In the genomic region with DNA sequence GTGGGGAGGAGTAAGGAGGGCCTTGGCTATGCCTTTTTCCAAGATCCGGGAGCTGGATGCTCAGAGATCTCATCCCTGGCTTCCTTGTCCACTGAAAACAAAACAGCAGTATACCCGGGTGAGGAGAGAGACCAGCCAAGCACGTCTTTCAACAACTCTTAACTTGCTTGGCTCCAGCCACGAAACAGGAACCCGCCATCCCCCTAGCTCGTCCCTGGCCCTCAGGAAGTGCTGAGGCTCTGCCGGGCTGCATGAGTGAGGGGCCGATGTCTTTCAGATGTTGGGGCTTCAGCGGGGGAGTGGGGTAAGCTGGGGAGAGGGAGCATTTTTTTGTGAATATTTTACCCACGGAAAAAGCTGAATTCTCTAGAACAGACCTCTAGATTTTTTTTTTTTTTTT, we compare ENCODE assay signal across 10 cellular contexts.
DNase-seq lines count a peak whose midpoint lies in the region; ATAC-seq and TF ChIP-seq lines count a peak whose summit lies in the region.
"Had no signal": no experiment of that assay in that cellular context is flagged by ENCODE, and none has a peak within 500 bp of the region (broad histone marks: within the 10 kb centered on the region; RNA-seq: fewer than 3 reads in every experiment).

No MANE protein-coding gene starts in this region.

- no peaks in the 10 kb centered on the region for H3K36me3 ChIP-seq in DND-41 (ENCODE audit: insufficient read depth, low read length)
- no peaks in the 10 kb centered on the region; the same call in 1 of the 2 replicates for H3K36me3 ChIP-seq in OCI-LY7 (ENCODE audit: insufficient read depth, low read length)
- H3K36me3 ChIP-seq: gastrocnemius medialis had no signal

- no peaks in the 10 kb centered on the region; the same call in 1 of the 2 replicates for H4K20me1 ChIP-seq in DND-41 (ENCODE audit: insufficient read depth, low read length)
- no peaks in the 10 kb centered on the region for H4K20me1 ChIP-seq in OCI-LY7 (ENCODE audit: insufficient read depth, low read length)

- POLR2A ChIA-PET in OCI-LY7 (lab: Charles Lee) = interaction anchor here (0.7 to 1.4 kb wide), 8 partner anchors 12 to 96 kb away, joined by 3 to 6 read pairs (median 3); no protein-coding TSS in a partner anchor

- H3K4me1 ChIP-seq in DND-41 (ENCODE audit: insufficient read depth, low read length) (peaks cover 3% of the 10 kb centered on the region; the same call in 1 of the 2 replicates), OCI-LY7 (ENCODE audit: insufficient read depth, low read length, poor library complexity, severe bottlenecking) (peaks cover 27% of the 10 kb centered on the region)

- H3K9me2 ChIP-seq in OCI-LY7 (ENCODE audit: insufficient read depth, low read length) = no peaks in the 10 kb centered on the region

- TF ChIP-seq CTCF in DND-41 (IDR thresholded peaks at IDR 0.05; ENCODE audit: borderline replicate concordance, extremely low read depth, low read length, poor library complexity, severe bottlenecking) (no peak), OCI-LY7 (conservative IDR thresholded peaks at IDR 0.05; ENCODE audit: low read length) (no peak)

- H3K4me3 ChIP-seq in DND-41 (ENCODE audit: low read depth in 1 of 2, low read length in 2 of 2) (no peak overlapping the region), OCI-LY7 (ENCODE audit: low read depth, low read length, poor library complexity, severe bottlenecking) (no peak overlapping the region), skeletal muscle cell (ENCODE audit: low read depth, low read length) (no peak overlapping the region)
- H3K4me3 ChIP-seq: gastrocnemius medialis had no signal

- DNase-seq in DND-41 (no peak), OCI-LY7 (ENCODE audit: low spot score) (peak; percentile 47), Right ventricle myocardium inferior (ENCODE audit: missing footprints) (no peak), skeletal muscle cell (ENCODE audit: low read depth) (peak; percentile 43), amniotic stem cell (lab: John Stamatoyannopoulos, UW) (no peak), head of caudate nucleus (no peak)
- DNase-seq: gastrocnemius medialis, NCI-H82 had no signal

- H2AFZ ChIP-seq in DND-41 (ENCODE audit: low read depth, low read length) (no peak overlapping the region), OCI-LY7 (ENCODE audit: low read length) (peak overlapping the region; percentile 84)

- no peak overlapping the region for H3K9ac ChIP-seq in DND-41 (ENCODE audit: low read depth, low read length)

- H3K27me3 ChIP-seq in DND-41 (ENCODE audit: insufficient read depth, low read length, poor library complexity) = peaks cover 25% of the 10 kb centered on the region

- BruUV-seq in OCI-LY7 (replicated peaks; lab: Mats Ljungman, UMichigan) = no TSS peak

- intact Hi-C loops in OCI-LY7 (cut with micrococcal nuclease; ENCODE audit: unreplicated experiment) = loop anchor here (1.0 to 10.0 kb wide), 4 partner anchors 35 to 489 kb away; no protein-coding TSS in a partner anchor
- intact Hi-C loops in Right ventricle myocardium inferior (cut with DNase I) = loop anchor here (10.0 kb wide), 1 partner anchor 489 kb away; no protein-coding TSS in a partner anchor
- intact Hi-C loops in head of caudate nucleus (cut with DNase I) = loop anchor here (10.0 kb wide), 1 partner anchor 229 kb away; the partner anchor contains the start of gene CACNA1C

- H3K9me3 ChIP-seq in DND-41 (ENCODE audit: insufficient read depth, low read length, severe bottlenecking) (no peaks in the 10 kb centered on the region), OCI-LY7 (ENCODE audit: low read length) (no peaks in the 10 kb centered on the region; the same call in 1 of the 2 replicates)
- H3K9me3 ChIP-seq: gastrocnemius medialis had no signal

- no peak overlapping the region for H3K27ac ChIP-seq in DND-41 (ENCODE audit: low read length)
- no peak overlapping the region for H3K27ac ChIP-seq in OCI-LY7 (ENCODE audit: low read depth, low read length, poor library complexity, severe bottlenecking)

- CTCF ChIA-PET in OCI-LY7 (lab: Charles Lee; ENCODE audit: unreplicated experiment) = interaction anchor here (1.0 to 1.9 kb wide), 9 partner anchors 13 to 236 kb away, joined by 3 to 6 read pairs (median 3); no protein-coding TSS in a partner anchor

- H3K79me2 ChIP-seq in DND-41 (ENCODE audit: insufficient read depth, low read length) (no peaks in the 10 kb centered on the region), OCI-LY7 (ENCODE audit: insufficient read depth, low read depth, low read length) (no peaks in the 10 kb centered on the region)

- H3K4me2 ChIP-seq in DND-41 (ENCODE audit: insufficient read depth, low read length) (no peak overlapping the region), OCI-LY7 (ENCODE audit: low read length) (peak overlapping the region; percentile 47)

- 0 out of 3 replicates have a peak, but pooled peaks have one; percentile 35 for ATAC-seq in DND-41 (ENCODE audit: insufficient read depth, low read depth)
- peak; percentile 42 for ATAC-seq in Right ventricle myocardium inferior
- ATAC-seq in HG02884 (IDR thresholded peaks at IDR 0.05; ENCODE audit: unreplicated experiment) = no peak
- ATAC-seq in GM19463 (IDR thresholded peaks at IDR 0.05; ENCODE audit: unreplicated experiment) = no peak

Comparison
In these comparisons a context has a peak if more than half of its experiments do, and no peak if none do; other contexts are left out.
1. ATAC-seq: peak in DND-41 (single experiment) and Right ventricle myocardium inferior (single experiment); none in HG02884 (single experiment) and GM19463 (single experiment).
2. DNase-seq: peak in OCI-LY7 (single experiment) and skeletal muscle cell (single experiment); none in DND-41 (single experiment), Right ventricle myocardium inferior (single experiment), amniotic stem cell (single experiment) and head of caudate nucleus (0 of 42).